8 cellular contexts compared by ENCODE assay signal in genomic region chr12:6430990-6431353, GRCh38. TPM values are rescaled to one million over a fixed set of nuclear protein-coding genes. Genes with fewer than 3 reads are reported as not detected.
DNase-seq lines count a peak whose midpoint lies in the region; ATAC-seq, FAIRE-seq and TF ChIP-seq lines count a peak whose summit lies in the region.

No MANE protein-coding gene starts in this region.

- H3K4me1 Mint-ChIP-seq in brain (peaks cover 27% of the 10 kb centered on the region), mesothelial cell of epicardium (peaks cover 16% of the 10 kb centered on the region)

- peaks cover 12% of the 10 kb centered on the region for H3K9me1 ChIP-seq in IMR-90 (ENCODE audit: insufficient read depth, low read length)

- in situ Hi-C loops in IMR-90 (cut with MboI; ENCODE audit: low sequenced_read_pairs) = no loop called here

- no peak overlapping the region for H3K56ac ChIP-seq in IMR-90 (ENCODE audit: extremely low read depth, insufficient read depth, low read length)

- no peak for TF ChIP-seq EP300 in A549 (IDR thresholded peaks at IDR 0.05)

- ATAC-seq in A549 = peak; percentile 46 to 51
- peak; percentile 47 for ATAC-seq in IMR-90 (ENCODE audit: low read depth)

- peak overlapping the region; percentile 66; the same call in 1 of the 2 replicates for H3K23ac ChIP-seq in IMR-90 (ENCODE audit: low read depth, low read length)

- peak overlapping the region; percentile 19 for H4K5ac ChIP-seq in IMR-90 (ENCODE audit: low read depth, low read length)

- H3K4me1 ChIP-seq in A549 = peaks cover 31% of the 10 kb centered on the region
- H3K4me1 ChIP-seq in IMR-90 (ENCODE audit: control insufficient read depth, insufficient read depth, low read length) = peaks cover 12% of the 10 kb centered on the region

- TF ChIP-seq POLR2A in A549 (IDR thresholded peaks at IDR 0.05; ENCODE audit: low read length) = no peak
- no peak for TF ChIP-seq POLR2A in IMR-90 (IDR thresholded peaks at IDR 0.05; ENCODE audit: low read depth, low read length)

- H3K27me3 Mint-ChIP-seq in brain = peaks cover 14% of the 10 kb centered on the region
- no peaks in the 10 kb centered on the region for H3K27me3 Mint-ChIP-seq in mesothelial cell of epicardium (ENCODE audit: low read depth)

- POLR2A ChIA-PET in A549 (lab: Yijun Ruan, JAX) = no interaction called here
- POLR2A ChIA-PET in IMR-90 (lab: Charles Lee; ENCODE audit: unreplicated experiment) = no interaction called here

- H4K91ac ChIP-seq in IMR-90 (ENCODE audit: insufficient read depth, low read depth, low read length) = peak overlapping the region; percentile 61

- peak overlapping the region; percentile 20 for H2AK9ac ChIP-seq in IMR-90 (replicated peaks; ENCODE audit: low read depth, low read length, poor library complexity)

- no peaks in the 10 kb centered on the region for H3K9me3 ChIP-seq in A549
- H3K9me3 ChIP-seq in IMR-90 (ENCODE audit: control insufficient read depth, insufficient read depth, low read length) = no peaks in the 10 kb centered on the region

- no peaks in the 10 kb centered on the region for H3K27me3 ChIP-seq in IMR-90 (ENCODE audit: control insufficient read depth, insufficient read depth, low read length)

- no TSS peak for BruUV-seq in IMR-90 (replicated peaks; lab: Mats Ljungman, UMichigan)

- DNase-seq in A549 (ENCODE audit: low read depth in 1 of 2, low spot score in 1 of 2) = no peak
- peak; percentile 29 for DNase-seq in IMR-90
- DNase-seq in mesothelial cell of epicardium (ENCODE audit: low spot score in 2 of 2, unreplicated experiment in 2 of 2) = no peak
- no peak for DNase-seq in LoVo (ENCODE audit: low spot score)
- no peak for DNase-seq in NCI-H2029 treated with DMSO at 0.1 percent for 48 hours (lab: John Stamatoyannopoulos, UW)
- DNase-seq in activated CD4-positive, alpha-beta T cell treated with anti-CD3 and anti-CD28 coated beads for 4 hours = no peak
- DNase-seq in T-helper 9 cell = no peak

- H2BK5ac ChIP-seq in IMR-90 (ENCODE audit: low read depth, low read length, poor library complexity, severe bottlenecking) = peak overlapping the region; percentile 64

- H3K14ac ChIP-seq in IMR-90 (replicated peaks; ENCODE audit: low read depth, low read length) = peak overlapping the region; percentile 87

- TF ChIP-seq CTCF in A549 (IDR thresholded peaks at IDR 0.05) (no peak), IMR-90 (conservative IDR thresholded peaks at IDR 0.05; ENCODE audit: low read depth, low read length) (no peak), brain (conservative IDR thresholded peaks at IDR 0.05) (no peak), mesothelial cell of epicardium (IDR thresholded peaks at IDR 0.05; ENCODE audit: unreplicated experiment) (no peak)

- H3K18ac ChIP-seq in IMR-90 (ENCODE audit: low read depth, low read length) = peak overlapping the region; percentile 14

- WGBS in A549 (ENCODE audit: missing lambda C conversion rate) = 4% methylated on average over 3 of the region's 3 CpGs
- no CpG with 5 or more reads among the region's 3 CpGs for WGBS in IMR-90 (ENCODE audit: extremely low coverage in 2 of 2, insufficient read length in 1 of 2), 2 experiments

- peak overlapping the region; percentile 89 for H3K4me2 ChIP-seq in A549
- peak overlapping the region; percentile 42 for H3K4me2 ChIP-seq in IMR-90 (ENCODE audit: low read depth, low read length)

- H2BK20ac ChIP-seq in IMR-90 (ENCODE audit: low read depth, low read length) = peak overlapping the region; percentile 78

- no peaks in the 10 kb centered on the region for H4K20me1 ChIP-seq in IMR-90 (ENCODE audit: insufficient read depth, low read length)

- CTCF ChIA-PET in A549 (lab: Yijun Ruan, JAX) (interaction anchor here (0.8 to 1.4 kb wide), 2 partner anchors 26 to 39 kb away, joined by 3 read pairs; partner anchors contain the start of gene VAMP1), IMR-90 (lab: Yijun Ruan, JAX) (no interaction called here)

- TF ChIP-seq RAD21 in A549 (conservative IDR thresholded peaks at IDR 0.05 in 1 of 2, IDR thresholded peaks at IDR 0.05 in 1 of 2) (no peak), IMR-90 (IDR thresholded peaks at IDR 0.05; ENCODE audit: low read length) (no peak)

- H3K9ac ChIP-seq in IMR-90 (ENCODE audit: low read depth, low read length) = peak overlapping the region; percentile 22

- peak overlapping the region; percentile 75 for H2BK120ac ChIP-seq in IMR-90 (ENCODE audit: low read depth, low read length)

- peak overlapping the region; percentile 52; the same call in 1 of the 2 replicates for H2AK5ac ChIP-seq in IMR-90 (ENCODE audit: low read depth, low read length)

- H4K8ac ChIP-seq in IMR-90 (ENCODE audit: low read depth in 2 of 2, low read length in 2 of 2) = peak overlapping the region; percentile 0 to 65; a peak in 3 of 4 replicates

- H3K36me3 Mint-ChIP-seq in brain (no peaks in the 10 kb centered on the region), mesothelial cell of epicardium (no peaks in the 10 kb centered on the region)

- H2AFZ ChIP-seq in IMR-90 (replicated peaks; ENCODE audit: low read length, poor library complexity) = peak overlapping the region; percentile 56

- H3K4me3 ChIP-seq in A549 (no peak overlapping the region), IMR-90 (ENCODE audit: insufficient read depth, low read depth, low read length) (no peak overlapping the region)

- intact Hi-C loops in IMR-90 (cut with micrococcal nuclease) = loop anchor here (2.0 kb wide), 2 partner anchors 34 to 62 kb away; partner anchors contain the start of gene MRPL51

- FAIRE-seq in A549 (lab: Jason Lieb, UNC) = no peak

- H3K4ac ChIP-seq in IMR-90 (ENCODE audit: low read depth, low read length) = peak overlapping the region; percentile 59

- H3K27ac ChIP-seq in A549 (peak overlapping the region; percentile 98 to 99), IMR-90 (ENCODE audit: insufficient read depth, low read length) (peak overlapping the region; percentile 55; the same call in 1 of the 2 replicates)

- H3K9me3 Mint-ChIP-seq in brain (peaks cover 0 to 2% (median 0%) of the 10 kb centered on the region in 5 experiments), mesothelial cell of epicardium (no peaks in the 10 kb centered on the region)

- H3K36me3 ChIP-seq in IMR-90 (ENCODE audit: control insufficient read depth, insufficient read depth, low read length) = no peaks in the 10 kb centered on the region

- 0 out of 4 replicates have a peak, but pooled peaks cover 0 to 3% of the 10 kb centered on the region in 2 experiments for H3K79me1 ChIP-seq in IMR-90 (ENCODE audit: low read depth in 1 of 2, low read length in 2 of 2)

- peak overlapping the region; percentile 72; the same call in 2 of the 3 replicates for H2BK15ac ChIP-seq in IMR-90 (ENCODE audit: low read depth, low read length)

- peak overlapping the region in 3 of 5 experiments; percentile 42 to 77 (median 62) for H3K27ac Mint-ChIP-seq in brain
- peak overlapping the region; percentile 75 for H3K27ac Mint-ChIP-seq in mesothelial cell of epicardium

- dilution Hi-C loops in IMR-90 (cut with HindIII; ENCODE audit: low sequenced_read_pairs, unreplicated experiment) = no loop called here

- no peak overlapping the region for H3K4me3 Mint-ChIP-seq in brain
- H3K4me3 Mint-ChIP-seq in mesothelial cell of epicardium = peak overlapping the region; percentile 1

RNA-seq across cellular contexts. Expression of gene CD27, which starts 13.8 kb away (rescaled TPM):
- polyA plus RNA-seq in A549 (2011; rRNA removed) = not detected in 2 replicates
- not detected in 2 replicates for polyA plus RNA-seq in A549 (2012; cell fraction: cytosol; rRNA removed)
- polyA plus RNA-seq in A549 (2012; cell fraction: nucleus; rRNA removed) = not detected in 2 replicates
- not detected in 3 replicates for polyA plus RNA-seq in A549 (2017; fragmentation: RNase III; extraction: RNeasy Plus Mini Kit Qiagen cat#74134 plus additional on column Dnase treatment)
- polyA minus RNA-seq in A549 (2011; rRNA and poly(A)+ RNA removed) = not detected in 2 replicates
- total RNA-seq in IMR-90 (2012; rRNA removed) = not detected in 2 replicates
- polyA plus RNA-seq in IMR-90 (2012; rRNA removed) = 0.07 and 0.10 TPM in 2 replicates
- 0.05 TPM in 1 of 2 replicates, not detected in the other for polyA plus RNA-seq in IMR-90 (2012; cell fraction: cytosol; rRNA removed)
- polyA plus RNA-seq in IMR-90 (2012; cell fraction: nucleus; rRNA removed; ENCODE audit: low replicate concordance) = 0.07 TPM in 1 of 2 replicates, not detected in the other
- 0.34 TPM for polyA plus RNA-seq in brain (ENCODE audit: insufficient read depth, low read depth, low replicate concordance)
- not detected in 3 replicates for total RNA-seq in mesothelial cell of epicardium

RNA-seq across cellular contexts. Expression of gene TAPBPL, which starts 20.9 kb away (rescaled TPM):
- 3.6 and 5.1 TPM in 2 replicates for polyA plus RNA-seq in A549 (2011; rRNA removed)
- 4.2 and 5.0 TPM in 2 replicates for polyA plus RNA-seq in A549 (2012; cell fraction: cytosol; rRNA removed)
- polyA plus RNA-seq in A549 (2012; cell fraction: nucleus; rRNA removed) = 7.7 and 9.5 TPM in 2 replicates
- polyA plus RNA-seq in A549 (2017; fragmentation: RNase III; extraction: RNeasy Plus Mini Kit Qiagen cat#74134 plus additional on column Dnase treatment) = 2.3 to 3.4 TPM (median 2.8 TPM) in 3 replicates
- polyA minus RNA-seq in A549 (2011; rRNA and poly(A)+ RNA removed) = 4.0 and 8.3 TPM in 2 replicates
- total RNA-seq in IMR-90 (2012; rRNA removed) = 3.4 and 3.6 TPM in 2 replicates
- 10.4 and 12.1 TPM in 2 replicates for polyA plus RNA-seq in IMR-90 (2012; rRNA removed)
- polyA plus RNA-seq in IMR-90 (2012; cell fraction: cytosol; rRNA removed) = 8.1 and 14.4 TPM in 2 replicates
- 8.3 and 12.8 TPM in 2 replicates for polyA plus RNA-seq in IMR-90 (2012; cell fraction: nucleus; rRNA removed; ENCODE audit: low replicate concordance)
- 14.5 TPM for polyA plus RNA-seq in brain (ENCODE audit: insufficient read depth, low read depth, low replicate concordance)
- total RNA-seq in mesothelial cell of epicardium = 2.2 to 2.6 TPM (median 2.5 TPM) in 3 replicates

RNA-seq across cellular contexts. Expression of gene VAMP1, which starts 39.5 kb away (rescaled TPM):
- polyA plus RNA-seq in A549 (2011; rRNA removed) = 17.6 and 28.8 TPM in 2 replicates
- polyA plus RNA-seq in A549 (2012; cell fraction: cytosol; rRNA removed) = 33.0 and 36.2 TPM in 2 replicates
- polyA plus RNA-seq in A549 (2012; cell fraction: nucleus; rRNA removed) = 45.9 and 80.7 TPM in 2 replicates
- polyA plus RNA-seq in A549 (2017; fragmentation: RNase III; extraction: RNeasy Plus Mini Kit Qiagen cat#74134 plus additional on column Dnase treatment) = 20.6 to 22.8 TPM (median 22.7 TPM) in 3 replicates
- 12.7 and 14.2 TPM in 2 replicates for polyA minus RNA-seq in A549 (2011; rRNA and poly(A)+ RNA removed)
- 7.2 and 7.5 TPM in 2 replicates for total RNA-seq in IMR-90 (2012; rRNA removed)
- polyA plus RNA-seq in IMR-90 (2012; rRNA removed) = 21.9 and 23.1 TPM in 2 replicates
- 10.5 and 21.1 TPM in 2 replicates for polyA plus RNA-seq in IMR-90 (2012; cell fraction: cytosol; rRNA removed)
- 87.7 and 150 TPM in 2 replicates for polyA plus RNA-seq in IMR-90 (2012; cell fraction: nucleus; rRNA removed; ENCODE audit: low replicate concordance)
- polyA plus RNA-seq in brain (ENCODE audit: insufficient read depth, low read depth, low replicate concordance) = 42.2 TPM
- total RNA-seq in mesothelial cell of epicardium = 5.2 to 6.9 TPM (median 6.4 TPM) in 3 replicates

RNA-seq across cellular contexts. Expression of gene LTBR, which starts 47.0 kb away (rescaled TPM):
- polyA plus RNA-seq in A549 (2011; rRNA removed) (57.3 and 63.9 TPM in 2 replicates), A549 (2017; fragmentation: RNase III; extraction: RNeasy Plus Mini Kit Qiagen cat#74134 plus additional on column Dnase treatment) (90.4 to 110 TPM (median 109 TPM) in 3 replicates), IMR-90 (2012; rRNA removed) (62.5 and 66.0 TPM in 2 replicates), brain (ENCODE audit: insufficient read depth, low read depth, low replicate concordance) (18.7 TPM)
- 72.7 and 103 TPM in 2 replicates for polyA plus RNA-seq in A549 (2012; cell fraction: cytosol; rRNA removed)
- 137 and 148 TPM in 2 replicates for polyA plus RNA-seq in A549 (2012; cell fraction: nucleus; rRNA removed)
- 47.1 and 54.7 TPM in 2 replicates for polyA minus RNA-seq in A549 (2011; rRNA and poly(A)+ RNA removed)
- total RNA-seq in IMR-90 (2012; rRNA removed) (19.7 and 24.7 TPM in 2 replicates), mesothelial cell of epicardium (61.7 to 68.1 TPM (median 66.8 TPM) in 3 replicates)
- 71.8 and 82.3 TPM in 2 replicates for polyA plus RNA-seq in IMR-90 (2012; cell fraction: cytosol; rRNA removed)
- polyA plus RNA-seq in IMR-90 (2012; cell fraction: nucleus; rRNA removed; ENCODE audit: low replicate concordance) = 71.5 and 142 TPM in 2 replicates

RNA-seq across cellular contexts. Expression of gene SCNN1A, which starts 55.6 kb away (rescaled TPM):
- polyA plus RNA-seq in A549 (2011; rRNA removed) = 7.0 and 7.6 TPM in 2 replicates
- polyA plus RNA-seq in A549 (2012; cell fraction: cytosol; rRNA removed) = 4.2 and 6.8 TPM in 2 replicates
- polyA plus RNA-seq in A549 (2012; cell fraction: nucleus; rRNA removed) = 14.1 and 14.4 TPM in 2 replicates
- polyA plus RNA-seq in A549 (2017; fragmentation: RNase III; extraction: RNeasy Plus Mini Kit Qiagen cat#74134 plus additional on column Dnase treatment) = 4.3 to 6.0 TPM (median 5.7 TPM) in 3 replicates
- 6.4 and 12.4 TPM in 2 replicates for polyA minus RNA-seq in A549 (2011; rRNA and poly(A)+ RNA removed)
- total RNA-seq in IMR-90 (2012; rRNA removed) = not detected in 2 replicates
- polyA plus RNA-seq in IMR-90 (2012; rRNA removed) = 0.24 and 0.41 TPM in 2 replicates
- polyA plus RNA-seq in IMR-90 (2012; cell fraction: cytosol; rRNA removed) = 0.13 and 0.16 TPM in 2 replicates
- 0.32 and 1.2 TPM in 2 replicates for polyA plus RNA-seq in IMR-90 (2012; cell fraction: nucleus; rRNA removed; ENCODE audit: low replicate concordance)
- 211 TPM for polyA plus RNA-seq in brain (ENCODE audit: insufficient read depth, low read depth, low replicate concordance)
- 20.1 to 21.5 TPM (median 20.3 TPM) in 3 replicates for total RNA-seq in mesothelial cell of epicardium
